ENCODE assay signal across 18 cellular contexts in the genomic region with DNA sequence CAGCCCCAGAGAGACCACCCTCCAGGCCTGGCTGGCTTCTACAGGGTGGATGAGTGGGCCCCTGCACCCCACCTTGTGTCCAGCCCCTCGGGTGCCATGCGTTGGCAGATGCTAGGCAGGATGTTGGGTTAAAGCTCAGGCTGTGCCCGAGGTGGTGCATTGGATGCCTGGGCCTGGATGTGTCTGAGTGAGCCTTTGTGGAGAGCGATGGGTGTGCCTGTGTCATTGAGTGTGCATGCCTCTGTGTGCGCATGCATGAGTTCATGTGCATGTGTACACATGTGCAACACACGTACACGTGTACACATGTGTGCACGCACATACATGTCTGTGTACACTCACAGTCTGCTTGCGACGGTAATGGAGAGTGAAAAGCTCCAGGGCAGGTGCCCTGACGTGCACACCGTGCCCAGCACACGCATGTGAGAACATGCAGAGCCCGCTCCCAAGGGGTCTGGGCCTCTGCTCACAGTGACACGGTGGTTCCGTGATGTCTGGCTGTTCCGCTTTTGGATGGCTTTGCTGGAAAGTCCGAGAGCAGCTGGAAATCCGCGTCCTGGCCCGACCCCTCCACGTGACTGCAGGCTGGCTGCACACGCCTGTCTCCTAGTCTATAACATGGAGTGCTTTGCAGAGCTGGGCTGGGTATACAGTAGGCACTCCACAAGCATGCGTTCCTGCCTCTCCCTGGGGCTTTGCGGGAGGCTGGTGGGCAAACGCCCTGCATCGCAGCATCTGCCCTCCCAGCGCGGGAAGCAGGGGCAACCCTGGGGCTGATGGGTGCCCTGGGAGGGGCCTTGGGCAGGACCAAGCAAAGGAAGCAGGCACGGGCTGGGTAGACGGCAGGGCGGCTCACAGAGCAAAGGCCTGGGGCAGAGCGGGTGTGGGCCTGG. TPM values are rescaled to one million over a fixed set of nuclear protein-coding genes. Genes with fewer than 3 reads are reported as not detected.
A peak's percentile ranks its signal among the peaks of the same experiment; 100 is the strongest.
DNase-seq lines count a peak whose midpoint lies in the region; TF ChIP-seq lines count a peak whose summit lies in the region.
"Had no signal": no experiment of that assay in that cellular context is flagged by ENCODE, and none has a peak within 500 bp of the region (broad histone marks: within the 10 kb centered on the region; RNA-seq: fewer than 3 reads in every experiment).

No MANE protein-coding gene starts in this region.

- H2BK20ac ChIP-seq in H9 (ENCODE audit: low read depth, low read length, poor library complexity, severe bottlenecking) = no peak overlapping the region

- no peak overlapping the region for H2BK12ac ChIP-seq in H9 (ENCODE audit: insufficient read length, low read depth, low read length)

- H2BK15ac ChIP-seq in H9 (ENCODE audit: low read depth, low read length) = no peak overlapping the region

- peaks cover 26 to 36% of the 10 kb centered on the region in 2 experiments for H3K4me1 Mint-ChIP-seq in H9
- peaks cover 2% of the 10 kb centered on the region for H3K4me1 Mint-ChIP-seq in endodermal cell
- H3K4me1 Mint-ChIP-seq in osteocyte (ENCODE audit: unreplicated experiment) = no peaks in the 10 kb centered on the region
- H3K4me1 Mint-ChIP-seq: CD4-positive, CD25-positive, alpha-beta regulatory T cell had no signal

- H3K18ac ChIP-seq in H9 (ENCODE audit: insufficient read length, low read depth, low read length) = no peak overlapping the region

- H3K27ac Mint-ChIP-seq in H9 = no peak overlapping the region
- no peak overlapping the region for H3K27ac Mint-ChIP-seq in endodermal cell
- no peak overlapping the region for H3K27ac Mint-ChIP-seq in osteocyte (ENCODE audit: unreplicated experiment)
- H3K27ac Mint-ChIP-seq: activated T-cell treated with anti-CD3 and anti-CD28 coated beads, Interleukin-2, amount 50 U/mL, for 72 hours had no signal

- H3K27me3 Mint-ChIP-seq in H9 (ENCODE audit: low read depth) (peaks cover 41% of the 10 kb centered on the region), endodermal cell (ENCODE audit: insufficient read depth) (peaks cover 24% of the 10 kb centered on the region), osteocyte (ENCODE audit: unreplicated experiment) (no peaks in the 10 kb centered on the region)

- H3K79me1 ChIP-seq in H9 (ENCODE audit: insufficient read depth, low read depth, low read length, poor library complexity, severe bottlenecking) = no peaks in the 10 kb centered on the region

- H3K36me3 Mint-ChIP-seq in H9 (ENCODE audit: insufficient read depth in 1 of 3, low read depth in 3 of 3) (peaks cover 9 to 31% (median 16%) of the 10 kb centered on the region in 3 experiments), endodermal cell (ENCODE audit: low read depth) (peaks cover 20% of the 10 kb centered on the region), osteocyte (ENCODE audit: unreplicated experiment) (peaks cover 2% of the 10 kb centered on the region)
- H3K36me3 Mint-ChIP-seq: CD4-positive, CD25-positive, alpha-beta regulatory T cell had no signal

- H3K4me3 ChIP-seq in endodermal cell (ENCODE audit: low read length) = no peak overlapping the region
- H3K4me3 ChIP-seq: GM23248 had no signal

- H2AK5ac ChIP-seq in H9 (ENCODE audit: insufficient read length, low read length) = no peak overlapping the region

- H2BK120ac ChIP-seq in H9 (ENCODE audit: low read depth, low read length, poor library complexity, severe bottlenecking) = no peak overlapping the region

- no peaks in the 10 kb centered on the region for H3K79me2 ChIP-seq in H9 (ENCODE audit: insufficient read depth, low read length)

- H2BK5ac ChIP-seq in H9 (ENCODE audit: insufficient read length, low read length) = no peak overlapping the region

- H3K4me1 ChIP-seq in H9 (ENCODE audit: insufficient read depth, low read length) = no peaks in the 10 kb centered on the region
- no peaks in the 10 kb centered on the region for H3K4me1 ChIP-seq in endodermal cell (ENCODE audit: control insufficient read depth, insufficient read depth, low read length)

- no peak overlapping the region for H4K91ac ChIP-seq in H9 (ENCODE audit: insufficient read length, low read depth, low read length)

- no peak overlapping the region for H3K14ac ChIP-seq in H9 (ENCODE audit: insufficient read depth, low read length)

- H3T11ph ChIP-seq in H9 (ENCODE audit: low read length) = no peak overlapping the region

- no peaks in the 10 kb centered on the region for H3K23me2 ChIP-seq in H9 (ENCODE audit: insufficient read length, low read depth, low read length, poor library complexity, severe bottlenecking)

- H4K20me1 ChIP-seq in H9 (ENCODE audit: control insufficient read depth, insufficient read depth, insufficient read length) = peaks cover 3% of the 10 kb centered on the region

- peak overlapping the region; percentile 85 for H4K8ac ChIP-seq in H9 (replicated peaks; ENCODE audit: insufficient read length, low read depth, low read length)

- H3K9ac ChIP-seq in H9 (ENCODE audit: extremely low read depth, insufficient read length, low read length) = no peak overlapping the region
- H3K9ac ChIP-seq in endodermal cell (ENCODE audit: extremely low read depth, low read length, poor library complexity, severe bottlenecking) = no peak overlapping the region
- H3K9ac ChIP-seq: GM23248 had no signal

- no peak overlapping the region for H3K4me2 ChIP-seq in H9 (ENCODE audit: insufficient read depth, insufficient read length, low read length)

- TF ChIP-seq CTCF in H9 (conservative IDR thresholded peaks at IDR 0.05) (no peak), endodermal cell (conservative IDR thresholded peaks at IDR 0.05) (no peak), osteocyte (IDR thresholded peaks at IDR 0.05) (no peak)

- H3K36me3 ChIP-seq in endodermal cell (ENCODE audit: control insufficient read depth, insufficient read depth, low read length) = no peaks in the 10 kb centered on the region

- H3K56ac ChIP-seq in H9 (ENCODE audit: insufficient read length, low read depth, low read length) = no peak overlapping the region

- H3K4me3 Mint-ChIP-seq in H9 (no peak overlapping the region), endodermal cell (no peak overlapping the region), osteocyte (ENCODE audit: unreplicated experiment) (no peak overlapping the region)
- H3K4me3 Mint-ChIP-seq: activated T-cell treated with anti-CD3 and anti-CD28 coated beads, Interleukin-2, amount 50 U/mL, for 72 hours; CD4-positive, CD25-positive, alpha-beta regulatory T cell had no signal

- WGBS in H9 (ENCODE audit: extremely low coverage, insufficient read length, low lambda C conversion rate) = no CpG with 5 or more reads among the region's 33 CpGs
- 91 to 93% methylated on average over 15 to 33 of the region's 33 CpGs for WGBS in endodermal cell (ENCODE audit: insufficient coverage in 1 of 2, insufficient read length in 1 of 2), 2 experiments

- H2AFZ ChIP-seq in H9 (ENCODE audit: low read length) = no peak overlapping the region
- H2AFZ ChIP-seq: GM23248 had no signal

- no peak overlapping the region for H4K5ac ChIP-seq in H9 (ENCODE audit: insufficient read length, low read depth, low read length)

- H3K9me3 ChIP-seq in H9 (ENCODE audit: control insufficient read depth, low read depth, low read length) (no peaks in the 10 kb centered on the region), endodermal cell (ENCODE audit: control insufficient read depth, low read length) (peaks cover 22% of the 10 kb centered on the region)

- H3K27ac ChIP-seq in H9 (ENCODE audit: insufficient read length, low read depth, low read length) (no peak overlapping the region), endodermal cell (ENCODE audit: low read depth, low read length) (no peak overlapping the region)
- H3K27ac ChIP-seq: GM23248 had no signal

- H3K23ac ChIP-seq in H9 (ENCODE audit: insufficient read length, low read depth, low read length) = no peak overlapping the region

- peaks cover 28% of the 10 kb centered on the region in 2 experiments for H3K9me3 Mint-ChIP-seq in H9
- H3K9me3 Mint-ChIP-seq in endodermal cell = peaks cover 31% of the 10 kb centered on the region
- H3K9me3 Mint-ChIP-seq in osteocyte (ENCODE audit: unreplicated experiment) = peaks cover 9% of the 10 kb centered on the region

- DNase-seq in NCI-H2227 (lab: John Stamatoyannopoulos, UW; ENCODE audit: unreplicated experiment) (peak; percentile 14), NCI-H2227 treated with DMSO at 0.1 percent for 48 hours (lab: John Stamatoyannopoulos, UW) (no peak), H9 (no peak), endodermal cell (peak; percentile 46), osteocyte (ENCODE audit: extremely low spot score, unreplicated experiment) (peak; percentile 46), middle frontal gyrus (ENCODE audit: extremely low spot score, low spot score) (no peak), NCI-H1105 treated with DMSO at 0.1 percent for 48 hours (lab: John Stamatoyannopoulos, UW) (no peak), cerebellar nuclear complex (lab: John Stamatoyannopoulos, UW) (no peak)
- DNase-seq: activated T-cell treated with anti-CD3 and anti-CD28 coated beads, Interleukin-2, amount 50 U/mL, for 72 hours; CD4-positive, CD25-positive, alpha-beta regulatory T cell; GM23248; Karpas-422; NCI-H1105; NCI-H510A; SIG-M5; stimulated activated naive CD4-positive, alpha-beta T cell treated with Interleukin-2 at 50 U/mL for 16 hours; T-helper 2 cell had no signal

- H3K27me3 ChIP-seq in H9 (ENCODE audit: insufficient read depth, low read length) = no peaks in the 10 kb centered on the region
- H3K27me3 ChIP-seq in endodermal cell (ENCODE audit: control insufficient read depth, insufficient read depth, low read length, poor library complexity, severe bottlenecking) = no peaks in the 10 kb centered on the region

- no peak overlapping the region for H3K4ac ChIP-seq in H9 (ENCODE audit: low read depth, low read length)

RNA-seq across cellular contexts. Expression of a gene that starts 36.9 kb away (rescaled TPM):
- 3.7 and 4.0 TPM in 2 replicates for total RNA-seq in H9 (2021)
- total RNA-seq in endodermal cell = 1 to 10 TPM; 2.1 to 5.0 TPM
- 13.6 TPM for polyA plus RNA-seq in endodermal cell (2013, experiment 1 of 2)
- 12.4 TPM for polyA plus RNA-seq in endodermal cell (2013, experiment 2 of 2)
- total RNA-seq in osteocyte = 0.62 and 0.73 TPM in 2 replicates
- total RNA-seq: activated T-cell treated with anti-CD3 and anti-CD28 coated beads, Interleukin-2, amount 50 U/mL, for 72 hours; CD4-positive, CD25-positive, alpha-beta regulatory T cell; myocyte had no signal
- polyA plus RNA-seq: CD4-positive, CD25-positive, alpha-beta regulatory T cell had no signal

Comparison
In these comparisons a context has a peak if more than half of its experiments do, and no peak if none do; other contexts are left out.
1. DNase-seq: peak in NCI-H2227 (single experiment), endodermal cell (single experiment) and osteocyte (single experiment); none in NCI-H2227 treated with DMSO at 0.1 percent for 48 hours (single experiment), H9 (single experiment), middle frontal gyrus (single experiment), NCI-H1105 treated with DMSO at 0.1 percent for 48 hours (single experiment) and cerebellar nuclear complex (0 of 2).